ENCODE assay signal across 18 cellular contexts in genomic region chr2:27792759-27793158, GRCh38. TPM values are rescaled to one million over a fixed set of nuclear protein-coding genes. Genes with fewer than 3 reads are reported as not detected.
DNase-seq lines count a peak whose midpoint lies in the region; FAIRE-seq and TF ChIP-seq lines count a peak whose summit lies in the region.
"Had no signal": no experiment of that assay in that cellular context is flagged by ENCODE, and none has a peak within 500 bp of the region (broad histone marks: within the 10 kb centered on the region; RNA-seq: fewer than 3 reads in every experiment).

No MANE protein-coding gene starts in this region.

- H3K36me3 ChIP-seq in PC-9 (ENCODE audit: low read depth): no peaks in the 10 kb centered on the region

- H3K27me3 ChIP-seq in PC-9 (ENCODE audit: insufficient read depth, low read depth): no peaks in the 10 kb centered on the region
- H3K27me3 ChIP-seq: tibial nerve had no signal

- H4K20me1 ChIP-seq in PC-9 (ENCODE audit: insufficient read depth): no peaks in the 10 kb centered on the region

- POLR2A ChIA-PET in PC-9 (lab: Charles Lee; ENCODE audit: unreplicated experiment): no interaction called here

- peak overlapping the region; percentile 68 for H3K27ac ChIP-seq in PC-9
- H3K27ac ChIP-seq: tibial nerve had no signal

- H3K79me2 ChIP-seq in PC-9 (ENCODE audit: low read depth): no peaks in the 10 kb centered on the region

- peak overlapping the region; percentile 37 for H3K27ac Mint-ChIP-seq in osteocyte (ENCODE audit: unreplicated experiment)
- H3K27ac Mint-ChIP-seq: activated naive CD4-positive, alpha-beta T cell treated with anti-CD3 and anti-CD28 coated beads, Interleukin-2, amount 50 U/mL, for 72 hours; CD8-positive, alpha-beta T cell; nephron had no signal

- TF ChIP-seq CTCF in PC-9 (conservative IDR thresholded peaks at IDR 0.05): no peak
- no peak for TF ChIP-seq CTCF in osteocyte (IDR thresholded peaks at IDR 0.05)
- TF ChIP-seq CTCF in D721Med (IDR thresholded peaks at IDR 0.05; ENCODE audit: insufficient read depth, missing control alignments): no peak

- no peak overlapping the region for H3K4me3 ChIP-seq in PC-9
- H3K4me3 ChIP-seq: tibial nerve had no signal

- H3K4me1 Mint-ChIP-seq in osteocyte (ENCODE audit: unreplicated experiment): peaks cover 24% of the 10 kb centered on the region

- H3K4me3 Mint-ChIP-seq in osteocyte (ENCODE audit: unreplicated experiment): no peak overlapping the region
- H3K4me3 Mint-ChIP-seq: CD8-positive, alpha-beta T cell; nephron had no signal

- peak overlapping the region; percentile 35; the same call in 1 of the 2 replicates for H3K4me2 ChIP-seq in PC-9

- peaks cover 8% of the 10 kb centered on the region for H3F3A ChIP-seq in PC-9 (ENCODE audit: insufficient read depth, low read depth)

- peaks cover 9% of the 10 kb centered on the region; the same call in 1 of the 2 replicates for H3K9me2 ChIP-seq in PC-9 (ENCODE audit: insufficient read depth)

- intact Hi-C loops in PC-9 (cut with micrococcal nuclease; ENCODE audit: unreplicated experiment): no loop called here

- no peaks in the 10 kb centered on the region for H3K36me3 Mint-ChIP-seq in osteocyte (ENCODE audit: unreplicated experiment)
- H3K36me3 Mint-ChIP-seq: activated naive CD4-positive, alpha-beta T cell treated with anti-CD3 and anti-CD28 coated beads, Interleukin-2, amount 50 U/mL, for 72 hours; CD8-positive, alpha-beta T cell had no signal

- no peaks in the 10 kb centered on the region for H3K9me3 ChIP-seq in PC-9 (ENCODE audit: insufficient read depth, low read depth)
- H3K9me3 ChIP-seq: tibial nerve had no signal

- no peak for FAIRE-seq in D721Med (lab: Jason Lieb, UNC)

- H3K9me3 Mint-ChIP-seq in osteocyte (ENCODE audit: unreplicated experiment): no peaks in the 10 kb centered on the region
- H3K9me3 Mint-ChIP-seq: activated naive CD4-positive, alpha-beta T cell treated with anti-CD3 and anti-CD28 coated beads, Interleukin-2, amount 50 U/mL, for 72 hours; CD8-positive, alpha-beta T cell; nephron had no signal

- CTCF ChIA-PET in PC-9 (lab: Charles Lee): no interaction called here

- no TSS peak for BruUV-seq in PC-9 (replicated peaks; lab: Mats Ljungman, UMichigan)

- no peak overlapping the region for H2AFZ ChIP-seq in PC-9

- peaks cover 16% of the 10 kb centered on the region for H3K4me1 ChIP-seq in PC-9 (replicated peaks; ENCODE audit: insufficient read depth)

- DNase-seq in HCEC 1CT (peak; percentile 63), PC-9 (peak in 1 of 2 experiments; percentile 61), dermis blood vessel endothelial cell (peak; percentile 61), osteocyte (ENCODE audit: extremely low spot score, unreplicated experiment) (no peak), D721Med (ENCODE audit: insufficient read length, low spot score) (no peak), NCI-H69 (lab: John Stamatoyannopoulos, UW) (no peak)
- no peak for DNase-seq in stimulated activated CD8-positive, alpha-beta memory T cell treated with anti-CD3 and anti-CD28 coated beads, Interleukin-4, amount 100 ng/mL, for 48 hours
- DNase-seq: activated CD4-positive, CD25-positive, alpha-beta regulatory T cell treated with anti-CD3 and anti-CD28 coated beads, Interleukin-2, amount 50 U/mL, for 72 hours; CD8-positive, alpha-beta T cell; cerebellar nuclear complex; hippocampal formation; NCI-H1436 treated with DMSO at 0.1 percent for 48 hours; NCI-H446 treated with DMSO at 0.1 percent for 48 hours; stimulated activated CD4-positive, alpha-beta T cell treated with anti-CD3 and anti-CD28 coated beads, Interleukin-2, amount 100 ng/mL, for 48 hours; T-helper 1 cell had no signal

- no peaks in the 10 kb centered on the region for H3K27me3 Mint-ChIP-seq in osteocyte (ENCODE audit: unreplicated experiment)

RNA-seq across cellular contexts. Expression of gene MRPL33, which starts 21.2 kb away (rescaled TPM):
- total RNA-seq in PC-9 (2021): 81.9 and 86.3 TPM in 2 replicates
- total RNA-seq in dermis blood vessel endothelial cell: 94.3 and 98.2 TPM in 2 replicates
- total RNA-seq in osteocyte: 43.5 and 51.6 TPM in 2 replicates

Comparison
In these comparisons a context has a peak if more than half of its experiments do, and no peak if none do; other contexts are left out.
1. DNase-seq: peak in HCEC 1CT (single experiment) and dermis blood vessel endothelial cell (single experiment); none in osteocyte (single experiment), D721Med (single experiment), stimulated activated CD8-positive, alpha-beta memory T cell treated with anti-CD3 and anti-CD28 coated beads, Interleukin-4, amount 100 ng/mL, for 48 hours (single experiment) and NCI-H69 (single experiment).